ENCODE assay signal across 14 cellular contexts in genomic region chr12:117967512-117967911, GRCh38. TPM values are rescaled to one million over a fixed set of nuclear protein-coding genes. Genes with fewer than 3 reads are reported as not detected.
DNase-seq lines count a peak whose midpoint lies in the region; TF ChIP-seq lines count a peak whose summit lies in the region.
"Had no signal": no experiment of that assay in that cellular context is flagged by ENCODE, and none has a peak within 500 bp of the region (broad histone marks: within the 10 kb centered on the region; RNA-seq: fewer than 3 reads in every experiment).

No MANE protein-coding gene starts in this region.

- H3K9ac ChIP-seq in parathyroid adenoma = no peak overlapping the region

- peaks cover 13% of the 10 kb centered on the region for H3K9me3 Mint-ChIP-seq in T-helper 1 cell treated with Interleukin-12 subunit alpha and Interleukin-12 subunit beta and Interleukin-4 antibody, amounts not matched to agents 30 μg/mL and 1 μg/mL, for 36 hours

- H3K27me3 ChIP-seq in ectodermal cell (ENCODE audit: control insufficient read depth, insufficient read depth, low read length, poor library complexity, severe bottlenecking) (peaks cover 43% of the 10 kb centered on the region), parathyroid adenoma (ENCODE audit: control insufficient read depth, insufficient read depth, low read length) (no peaks in the 10 kb centered on the region), ascending aorta (no peaks in the 10 kb centered on the region)

- H3K4me2 ChIP-seq in parathyroid adenoma (ENCODE audit: low read length) = no peak overlapping the region

- H3K4me1 Mint-ChIP-seq in T-helper 1 cell treated with Interleukin-12 subunit alpha and Interleukin-12 subunit beta and Interleukin-4 antibody, amounts not matched to agents 30 μg/mL and 1 μg/mL, for 36 hours (ENCODE audit: low read depth) = peaks cover 3% of the 10 kb centered on the region

- H3K4me3 Mint-ChIP-seq in T-helper 1 cell treated with Interleukin-12 subunit alpha and Interleukin-12 subunit beta and Interleukin-4 antibody, amounts not matched to agents 30 μg/mL and 1 μg/mL, for 36 hours = peak overlapping the region; percentile 4
- H3K4me3 Mint-ChIP-seq: immature natural killer cell had no signal

- peak overlapping the region; percentile 79 for H2AFZ ChIP-seq in parathyroid adenoma

- WGBS in ectodermal cell, 2 experiments = 27 to 35% methylated on average over 10 to 12 of the region's 12 CpGs

- TF ChIP-seq CTCF in parathyroid adenoma (IDR thresholded peaks at IDR 0.05) (no peak), ascending aorta (IDR thresholded peaks at IDR 0.05) (no peak)

- DNase-seq in T-helper 1 cell (no peak), NCI-H2171 (lab: John Stamatoyannopoulos, UW) (peak; percentile 5), dermis blood vessel endothelial cell (no peak), ascending aorta (ENCODE audit: low spot score in 2 of 2) (no peak), DMS114 treated with DMSO at 0.1 percent for 48 hours (lab: John Stamatoyannopoulos, UW; ENCODE audit: unreplicated experiment) (no peak)
- DNase-seq: cortex of kidney; immature natural killer cell; mesendoderm; NCI-H226; stimulated activated CD4-positive, alpha-beta T cell treated with anti-CD3 and anti-CD28 coated beads, Interleukin-2, amount 100 ng/mL, for 48 hours had no signal

- no peaks in the 10 kb centered on the region for H3K36me3 Mint-ChIP-seq in T-helper 1 cell treated with Interleukin-12 subunit alpha and Interleukin-12 subunit beta and Interleukin-4 antibody, amounts not matched to agents 30 μg/mL and 1 μg/mL, for 36 hours (ENCODE audit: low read depth)
- H3K36me3 Mint-ChIP-seq: immature natural killer cell had no signal

- no peaks in the 10 kb centered on the region for H3K9me3 ChIP-seq in ectodermal cell (ENCODE audit: control insufficient read depth, low read length)
- H3K9me3 ChIP-seq in parathyroid adenoma (ENCODE audit: control insufficient read depth, low read length) = no peaks in the 10 kb centered on the region
- peaks cover 0 to 13% of the 10 kb centered on the region in 2 donors for H3K9me3 ChIP-seq in ascending aorta

- H3K4me1 ChIP-seq in ectodermal cell (ENCODE audit: control insufficient read depth, insufficient read depth, low read length) (peaks cover 6% of the 10 kb centered on the region), parathyroid adenoma (no peaks in the 10 kb centered on the region), ascending aorta (no peaks in the 10 kb centered on the region)

- H3K27me3 Mint-ChIP-seq in T-helper 1 cell treated with Interleukin-12 subunit alpha and Interleukin-12 subunit beta and Interleukin-4 antibody, amounts not matched to agents 30 μg/mL and 1 μg/mL, for 36 hours (ENCODE audit: low read depth) = peaks cover 57% of the 10 kb centered on the region

- H3K36me3 ChIP-seq in ectodermal cell (ENCODE audit: control insufficient read depth, insufficient read depth, low read length) (no peaks in the 10 kb centered on the region), parathyroid adenoma (ENCODE audit: control insufficient read depth, insufficient read depth, low read length) (no peaks in the 10 kb centered on the region), ascending aorta (no peaks in the 10 kb centered on the region)

- intact Hi-C loops in ascending aorta (cut with DNase I) = no loop called here

- H3K4me3 ChIP-seq in ectodermal cell (ENCODE audit: insufficient read depth, low read depth, low read length) (peak overlapping the region; percentile 73), parathyroid adenoma (ENCODE audit: low read depth, low read length) (no peak overlapping the region), ascending aorta (no peak overlapping the region)

- H3K27ac ChIP-seq in ectodermal cell (ENCODE audit: insufficient read depth, low read depth, low read length, poor library complexity, severe bottlenecking) (no peak overlapping the region), parathyroid adenoma (no peak overlapping the region), ascending aorta (no peak overlapping the region)

- H3K27ac Mint-ChIP-seq in T-helper 1 cell treated with Interleukin-12 subunit alpha and Interleukin-12 subunit beta and Interleukin-4 antibody, amounts not matched to agents 30 μg/mL and 1 μg/mL, for 36 hours = no peak overlapping the region
- H3K27ac Mint-ChIP-seq: immature natural killer cell had no signal

- H3K79me2 ChIP-seq in parathyroid adenoma = no peaks in the 10 kb centered on the region

RNA-seq across cellular contexts. Expression of gene KSR2, which starts 1.3 kb away (rescaled TPM):
- polyA plus RNA-seq in ectodermal cell (2013, experiment 1 of 4) = 0.67 TPM
- polyA plus RNA-seq in ectodermal cell (2013, experiment 2 of 4) = 0.98 TPM
- polyA plus RNA-seq in ectodermal cell (2013, experiment 3 of 4) = 0.80 TPM
- 0.69 TPM for polyA plus RNA-seq in ectodermal cell (2013, experiment 4 of 4)
- total RNA-seq in dermis blood vessel endothelial cell (under 0.01 and 0.60 TPM in 2 replicates), ascending aorta (0.11 TPM)
- total RNA-seq: Right ventricle myocardium inferior had no signal
- polyA plus RNA-seq: immature natural killer cell had no signal

RNA-seq across cellular contexts. Expression of gene RFC5, which starts 49.0 kb away (rescaled TPM):
- 61.9 TPM for polyA plus RNA-seq in ectodermal cell (2013, experiment 1 of 4)
- 60.9 TPM for polyA plus RNA-seq in ectodermal cell (2013, experiment 2 of 4)
- polyA plus RNA-seq in ectodermal cell (2013, experiment 3 of 4) = 46.1 TPM
- polyA plus RNA-seq in ectodermal cell (2013, experiment 4 of 4) = 49.2 TPM
- total RNA-seq in dermis blood vessel endothelial cell (14.8 and 26.3 TPM in 2 replicates), ascending aorta (5.2 TPM)
